ENCODE assay signal across 9 cellular contexts in the genomic region with DNA sequence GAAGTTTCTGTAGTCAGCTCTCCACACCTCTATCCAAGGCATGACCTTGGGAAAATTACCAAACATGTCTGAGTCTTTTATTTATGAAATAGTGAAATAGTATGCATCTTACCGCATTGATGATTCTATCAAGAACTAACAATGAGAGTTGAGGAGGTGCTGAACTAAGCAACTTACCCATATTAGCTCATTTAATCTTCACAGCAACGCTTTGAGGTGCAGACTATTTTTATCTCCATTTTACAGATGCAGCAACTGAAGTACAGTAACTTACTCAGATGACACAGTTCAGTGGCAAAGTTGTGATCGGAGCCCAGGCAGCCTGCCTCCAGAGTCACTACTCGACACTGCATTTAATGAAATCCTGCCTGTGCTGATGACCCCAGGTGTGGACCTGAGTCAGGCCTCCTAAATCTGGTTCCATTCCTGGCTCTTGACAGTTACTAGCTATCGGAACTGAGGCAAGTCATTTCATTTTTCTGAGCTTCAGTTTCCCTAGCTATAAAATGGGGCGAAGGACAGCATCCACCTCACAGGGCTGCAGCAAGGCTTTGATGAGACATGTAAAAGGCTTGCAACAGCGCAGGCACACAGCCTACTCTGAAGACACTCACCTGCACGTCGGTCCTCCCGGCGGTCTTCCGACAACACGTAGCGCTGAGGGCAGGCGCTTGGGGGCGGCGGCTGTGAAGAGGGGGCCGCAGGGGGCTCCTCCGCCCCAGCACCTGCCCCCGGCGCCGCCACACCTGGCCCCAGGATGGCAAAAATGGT. TPM values are rescaled to one million over a fixed set of nuclear protein-coding genes. Genes with fewer than 3 reads are reported as not detected.
DNase-seq lines count a peak whose midpoint lies in the region; ATAC-seq and TF ChIP-seq lines count a peak whose summit lies in the region.
"Had no signal": no experiment of that assay in that cellular context is flagged by ENCODE, and none has a peak within 500 bp of the region (broad histone marks: within the 10 kb centered on the region; RNA-seq: fewer than 3 reads in every experiment).

No MANE protein-coding gene starts in this region.

- H3K4me1 Mint-ChIP-seq in progenitor cell of endocrine pancreas (ENCODE audit: low read depth), result peaks cover 2% of the 10 kb centered on the region

- no peaks in the 10 kb centered on the region; the same call in 1 of the 2 replicates for H3K36me3 ChIP-seq in GM06990 (ENCODE audit: control insufficient read depth, insufficient read depth, low read length)

- peak overlapping the region; percentile 53 for H3K4me3 Mint-ChIP-seq in progenitor cell of endocrine pancreas (ENCODE audit: low read depth)

- peaks cover 15% of the 10 kb centered on the region for H3K36me3 Mint-ChIP-seq in progenitor cell of endocrine pancreas (ENCODE audit: insufficient read depth)

- H3K27me3 ChIP-seq in GM06990 (replicated peaks; ENCODE audit: control insufficient read depth, insufficient read depth, low read length), result no peaks in the 10 kb centered on the region

- peaks cover 9% of the 10 kb centered on the region for H3K27me3 Mint-ChIP-seq in progenitor cell of endocrine pancreas

- CTCF ChIA-PET in RWPE1 (lab: Yijun Ruan, JAX), result interaction anchor here (0.6 to 1.2 kb wide), 3 partner anchors 11 to 176 kb away, joined by 3 to 4 read pairs (median 3); no protein-coding TSS in a partner anchor

- DNase-seq in GM06990 (ENCODE audit: extremely low read depth, insufficient read length), result no peak
- no peak for DNase-seq in RWPE1 (ENCODE audit: low spot score)
- no peak for DNase-seq in epithelial cell of proximal tubule (ENCODE audit: low read depth)
- DNase-seq in progenitor cell of endocrine pancreas (ENCODE audit: low spot score, unreplicated experiment), result no peak
- DNase-seq in AG08395 (ENCODE audit: low spot score), result no peak
- no peak for DNase-seq in ACHN
- no peak for DNase-seq in C1 segment of cervical spinal cord (lab: John Stamatoyannopoulos, UW)

- in situ Hi-C loops in ACHN (cut with HindIII; ENCODE audit: low pct_ligation_motif_present, low pct_unique_long_range_greater_than_20kb, low sequenced_read_pairs), result no loop called here

- peak overlapping the region; percentile 85 for H3K27ac ChIP-seq in RWPE1

- H3K27ac Mint-ChIP-seq in progenitor cell of endocrine pancreas, result no peak overlapping the region

- H3K4me3 ChIP-seq in GM06990 (replicated peaks; ENCODE audit: low read depth, low read length), result peak overlapping the region; percentile 84
- H3K4me3 ChIP-seq in epithelial cell of proximal tubule (ENCODE audit: low read depth, low read length), result peak overlapping the region; percentile 91

- H3K9me3 Mint-ChIP-seq in progenitor cell of endocrine pancreas (ENCODE audit: low read depth), result no peaks in the 10 kb centered on the region

- no peak for TF ChIP-seq CTCF in GM06990 (IDR thresholded peaks at IDR 0.05; ENCODE audit: insufficient read depth, low read length, poor library complexity, severe bottlenecking)
- TF ChIP-seq CTCF in RWPE1 (conservative IDR thresholded peaks at IDR 0.05; ENCODE audit: low read depth), result no peak
- no peak for TF ChIP-seq CTCF in epithelial cell of proximal tubule (conservative IDR thresholded peaks at IDR 0.05; ENCODE audit: low read depth, low read length)
- no peak for TF ChIP-seq CTCF in progenitor cell of endocrine pancreas (IDR thresholded peaks at IDR 0.05; ENCODE audit: unreplicated experiment)

- no peak for ATAC-seq in GM21423 (IDR thresholded peaks at IDR 0.05; ENCODE audit: unreplicated experiment)

- POLR2A ChIA-PET in RWPE1 (lab: Yijun Ruan, JAX; ENCODE audit: low non-redundant PET), result no interaction called here

RNA-seq across cellular contexts. Expression of a gene that starts 1.6 kb away (rescaled TPM):
- total RNA-seq in epithelial cell of proximal tubule (1.3 and 2.0 TPM in 2 replicates), progenitor cell of endocrine pancreas (11.1 and 11.8 TPM in 2 replicates)

RNA-seq across cellular contexts. Expression of a gene that starts 13.7 kb away (rescaled TPM):
- total RNA-seq in epithelial cell of proximal tubule, result not detected in 2 replicates
- not detected in 2 replicates for total RNA-seq in progenitor cell of endocrine pancreas
- total RNA-seq: T-helper 1 cell treated with Interleukin-12 subunit alpha and Interleukin-12 subunit beta and Interleukin-4 antibody, amounts not matched to agents 30 ng/mL and 1 ng/mL, for 36 hours had no signal

RNA-seq across cellular contexts. Expression of a gene that starts 14.9 kb away (rescaled TPM):
- total RNA-seq in epithelial cell of proximal tubule (26.8 and 31.2 TPM in 2 replicates), progenitor cell of endocrine pancreas (30.4 and 35.0 TPM in 2 replicates)

RNA-seq across cellular contexts. Expression of a gene that starts 36.7 kb away (rescaled TPM):
- 1.1 and 2.8 TPM in 2 replicates for total RNA-seq in epithelial cell of proximal tubule
- total RNA-seq in progenitor cell of endocrine pancreas, result 23.5 and 25.4 TPM in 2 replicates
- total RNA-seq: T-helper 1 cell treated with Interleukin-12 subunit alpha and Interleukin-12 subunit beta and Interleukin-4 antibody, amounts not matched to agents 30 ng/mL and 1 ng/mL, for 36 hours had no signal

RNA-seq across cellular contexts. Expression of a gene that starts 37.9 kb away (rescaled TPM):
- total RNA-seq in epithelial cell of proximal tubule (22.9 and 26.0 TPM in 2 replicates), progenitor cell of endocrine pancreas (112 and 114 TPM in 2 replicates)
